ENCODE assay signal across 7 cellular contexts in the genomic region with DNA sequence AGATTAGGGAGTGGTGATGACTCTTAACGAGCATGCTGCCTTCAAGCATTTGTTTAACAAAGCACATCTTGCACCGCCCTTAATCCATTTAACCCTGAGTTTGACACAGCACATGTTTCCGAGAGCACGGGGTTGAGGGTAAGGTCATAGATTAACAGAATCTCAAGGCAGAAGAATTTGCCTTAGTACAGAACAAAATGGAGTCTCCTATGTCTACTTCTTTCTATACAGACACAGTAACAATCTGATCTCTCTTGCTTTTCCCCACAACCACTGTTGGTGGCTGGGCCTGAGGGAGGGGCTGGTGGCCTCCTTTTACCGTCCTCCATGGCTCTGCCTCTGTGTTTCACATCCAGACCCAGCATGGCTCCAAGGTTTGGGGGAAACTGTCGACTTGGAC. TPM values are rescaled to one million over a fixed set of nuclear protein-coding genes. Genes with fewer than 3 reads are reported as not detected.
DNase-seq lines count a peak whose midpoint lies in the region; ATAC-seq, FAIRE-seq and TF ChIP-seq lines count a peak whose summit lies in the region.
"Not testable (repeated sequence)": the region's sequence is repeated elsewhere in the genome, so short reads cannot be mapped to it uniquely, and the experiment has no call there.

No MANE protein-coding gene starts in this region.

- POLR2A ChIA-PET in endothelial cell of umbilical vein (lab: Charles Lee), result not testable (repeated sequence)

- intact Hi-C loops in endothelial cell of umbilical vein (cut with micrococcal nuclease); left lung (cut with DNase I): not testable (repeated sequence)

- not testable (repeated sequence) for H3K27ac Mint-ChIP-seq in GM23338
- H3K27ac Mint-ChIP-seq in neural crest cell (ENCODE audit: unreplicated experiment), result peak overlapping the region; percentile 67

- H3K4me2 ChIP-seq in GM23338, result peak overlapping the region; percentile 68
- not testable (repeated sequence) for H3K4me2 ChIP-seq in endothelial cell of umbilical vein (ENCODE audit: insufficient read depth, low read length)

- not testable (repeated sequence) for H3K36me3 Mint-ChIP-seq in GM23338 (ENCODE audit: low read depth); neural crest cell (ENCODE audit: low read depth)

- H4K20me1 ChIP-seq in GM23338 (replicated peaks; ENCODE audit: insufficient read depth); endothelial cell of umbilical vein (replicated peaks; ENCODE audit: control insufficient read depth, extremely low read depth, insufficient read depth, low read length): not testable (repeated sequence)

- H3K9me1 ChIP-seq in endothelial cell of umbilical vein (replicated peaks; ENCODE audit: control insufficient read depth, extremely low read depth, insufficient read depth, low read length), result not testable (repeated sequence)

- H3K9ac ChIP-seq in HUES64 (ENCODE audit: low read depth, low read length); endothelial cell of umbilical vein (replicated peaks; ENCODE audit: extremely low read depth, insufficient read depth, low read length): not testable (repeated sequence)

- peak; percentile 64 for ATAC-seq in GM23338
- ATAC-seq in left lung, result peak; percentile 33

- H3K4me3 Mint-ChIP-seq in GM23338, result peak overlapping the region; percentile 43; the same call in 2 of the 3 replicates
- H3K4me3 Mint-ChIP-seq in neural crest cell, result not testable (repeated sequence)

- dilution Hi-C loops in endothelial cell of umbilical vein (cut with MboI; ENCODE audit: extremely low pct_ligation_motif_present, low sequenced_read_pairs), result not testable (repeated sequence)

- TF ChIP-seq POLR2A in endothelial cell of umbilical vein (IDR thresholded peaks at IDR 0.05; ENCODE audit: low read depth, low read length), result not testable (repeated sequence)

- not testable (repeated sequence) for H3K9me3 Mint-ChIP-seq in GM23338, neural crest cell

- H3F3A ChIP-seq in GM23338 (replicated peaks; ENCODE audit: low read depth), result not testable (repeated sequence)

- TF ChIP-seq CTCF in GM23338 (conservative IDR thresholded peaks at IDR 0.05; ENCODE audit: low read depth in 2 of 2); WERI-Rb-1 (IDR thresholded peaks at IDR 0.05; ENCODE audit: low read depth, low read length); endothelial cell of umbilical vein (IDR thresholded peaks at IDR 0.05; ENCODE audit: extremely low read depth in 1 of 2, insufficient read depth in 1 of 2, low read depth in 1 of 2, low read length in 2 of 2); left lung (IDR thresholded peaks at IDR 0.05); neural crest cell (conservative IDR thresholded peaks at IDR 0.05): not testable (repeated sequence)

- CTCF ChIA-PET in endothelial cell of umbilical vein (lab: Charles Lee), result not testable (repeated sequence)

- not testable (repeated sequence) for H3K9me2 ChIP-seq in GM23338 (ENCODE audit: insufficient read depth)

- H3K4me1 ChIP-seq in GM23338 (ENCODE audit: insufficient read depth); endothelial cell of umbilical vein (ENCODE audit: control insufficient read depth, extremely low read depth, insufficient read depth, low read length); left lung: not testable (repeated sequence)
- H3K4me1 ChIP-seq in HUES64 (ENCODE audit: insufficient read depth, low read length), result peaks cover 13% of the 10 kb centered on the region

- not testable (repeated sequence) for H3K4me3 ChIP-seq in GM23338; HUES64 (ENCODE audit: low read length); WERI-Rb-1 (ENCODE audit: low read depth, low read length); endothelial cell of umbilical vein (replicated peaks in 1 of 3; ENCODE audit: insufficient read depth in 1 of 3, low read depth in 1 of 3, low read length in 3 of 3); left lung

- DNase-seq in GM23338 (ENCODE audit: low spot score) (peak; percentile 25), NCI-H82 treated with DMSO at 0.1 percent for 48 hours (lab: John Stamatoyannopoulos, UW; ENCODE audit: unreplicated experiment) (peak; percentile 54), WERI-Rb-1 (peak; percentile 56)
- not testable (repeated sequence) for DNase-seq in endothelial cell of umbilical vein (ENCODE audit: low read depth, low spot score); left lung; neural crest cell (ENCODE audit: low read depth, low spot score)

- not testable (repeated sequence) for FAIRE-seq in endothelial cell of umbilical vein (lab: Jason Lieb, UNC)

- H3K27me3 ChIP-seq in GM23338 (ENCODE audit: insufficient read depth); HUES64 (ENCODE audit: insufficient read depth, low read length); WERI-Rb-1 (ENCODE audit: insufficient read depth, low read depth, severe bottlenecking); endothelial cell of umbilical vein (ENCODE audit: control insufficient read depth in 2 of 2, insufficient read depth in 2 of 2, low read length in 2 of 2); left lung: not testable (repeated sequence)

- H3K27ac ChIP-seq in GM23338 (ENCODE audit: low read depth) (peak overlapping the region; percentile 57; the same call in 1 of the 2 replicates), HUES64 (ENCODE audit: low read depth, low read length) (peak overlapping the region; percentile 61; the same call in 1 of the 2 replicates), WERI-Rb-1 (peak overlapping the region; percentile 37), left lung (peak overlapping the region in 1 of 2 donors; percentile 55)
- not testable (repeated sequence) for H3K27ac ChIP-seq in endothelial cell of umbilical vein (ENCODE audit: insufficient read depth, low read depth, low read length)

- WGBS in HUES64, result 15% methylated on average over 5 of the region's 6 CpGs

- H3K27me3 Mint-ChIP-seq in GM23338 (ENCODE audit: insufficient read depth, low read depth, poor library complexity); neural crest cell (ENCODE audit: low read depth): not testable (repeated sequence)

- not testable (repeated sequence) for H3K9me3 ChIP-seq in HUES64 (ENCODE audit: insufficient read depth, low read depth, low read length); WERI-Rb-1 (ENCODE audit: severe bottlenecking); endothelial cell of umbilical vein (replicated peaks; ENCODE audit: control insufficient read depth, insufficient read depth, low read length); left lung

- peaks cover 22% of the 10 kb centered on the region for H3K4me1 Mint-ChIP-seq in GM23338
- H3K4me1 Mint-ChIP-seq in neural crest cell, result peaks cover 17% of the 10 kb centered on the region

- H3K79me2 ChIP-seq in GM23338 (replicated peaks; ENCODE audit: insufficient read depth); endothelial cell of umbilical vein (ENCODE audit: control insufficient read depth, insufficient read depth, low read length): not testable (repeated sequence)

- H2AFZ ChIP-seq in GM23338 (peak overlapping the region; percentile 79), endothelial cell of umbilical vein (ENCODE audit: low read depth, low read length) (peak overlapping the region; percentile 42)

- not testable (repeated sequence) for H3K36me3 ChIP-seq in GM23338 (ENCODE audit: insufficient read depth); HUES64 (ENCODE audit: insufficient read depth, low read length); WERI-Rb-1; endothelial cell of umbilical vein (ENCODE audit: control insufficient read depth in 2 of 2, extremely low read depth in 1 of 2, insufficient read depth in 2 of 2, low read length in 2 of 2); left lung

- not testable (repeated sequence) for BruUV-seq in endothelial cell of umbilical vein (replicated peaks; lab: Mats Ljungman, UMichigan)

RNA-seq across cellular contexts. Expression of gene ILRUN, which starts 23.6 kb away (rescaled TPM):
- total RNA-seq in GM23338 (2014; rRNA removed; shearing (Covaris generic)), result 76.4 and 80.1 TPM in 2 replicates
- polyA plus RNA-seq in GM23338 (2016; fragmentation: Nextera tagmentation; extraction: Ambion mirVana) (17.6 and 19.2 TPM in 2 replicates), endothelial cell of umbilical vein (27.7 and 30.5 TPM in 2 replicates)
- 41.1 TPM for polyA plus RNA-seq in HUES64 (2013, experiment 1 of 2)
- polyA plus RNA-seq in HUES64 (2013, experiment 2 of 2), result 43.5 TPM
- total RNA-seq in endothelial cell of umbilical vein (47.0 and 48.9 TPM in 2 replicates), left lung (10 to 100 TPM; 75.9 to 82.9 TPM), neural crest cell (52.0 and 57.8 TPM in 2 replicates)
- polyA plus RNA-seq in endothelial cell of umbilical vein (2011; cell fraction: cytosol; rRNA removed), result 31.7 and 35.6 TPM in 2 replicates
- polyA plus RNA-seq in endothelial cell of umbilical vein (2011; cell fraction: nucleus; rRNA removed), result 21.1 and 24.0 TPM in 2 replicates
- 33.9 and 43.8 TPM in 2 replicates for polyA plus RNA-seq in endothelial cell of umbilical vein (2012)
- 63.7 and 70.8 TPM in 2 replicates for polyA minus RNA-seq in endothelial cell of umbilical vein
- polyA minus RNA-seq in endothelial cell of umbilical vein (2011; cell fraction: cytosol; rRNA and poly(A)+ RNA removed), result 56.3 TPM
- polyA minus RNA-seq in endothelial cell of umbilical vein (2011; cell fraction: nucleus; rRNA and poly(A)+ RNA removed), result 15.7 and 20.4 TPM in 2 replicates

RNA-seq across cellular contexts. Expression of gene SNRPC, which starts 37.1 kb away (rescaled TPM):
- 121 and 163 TPM in 2 replicates for total RNA-seq in GM23338 (2014; rRNA removed; shearing (Covaris generic))
- polyA plus RNA-seq in GM23338 (2016; fragmentation: Nextera tagmentation; extraction: Ambion mirVana) (385 and 415 TPM in 2 replicates), endothelial cell of umbilical vein (287 and 306 TPM in 2 replicates)
- polyA plus RNA-seq in HUES64 (2013, experiment 1 of 2), result 276 TPM
- polyA plus RNA-seq in HUES64 (2013, experiment 2 of 2), result 272 TPM
- total RNA-seq in endothelial cell of umbilical vein (137 and 141 TPM in 2 replicates), left lung (10 to 100 TPM; 64.1 to 75.0 TPM), neural crest cell (200 and 207 TPM in 2 replicates)
- 316 and 379 TPM in 2 replicates for polyA plus RNA-seq in endothelial cell of umbilical vein (2011; cell fraction: cytosol; rRNA removed)
- polyA plus RNA-seq in endothelial cell of umbilical vein (2011; cell fraction: nucleus; rRNA removed), result 119 and 138 TPM in 2 replicates
- 138 and 173 TPM in 2 replicates for polyA plus RNA-seq in endothelial cell of umbilical vein (2012)
- 58.1 and 70.2 TPM in 2 replicates for polyA minus RNA-seq in endothelial cell of umbilical vein
- 57.4 TPM for polyA minus RNA-seq in endothelial cell of umbilical vein (2011; cell fraction: cytosol; rRNA and poly(A)+ RNA removed)
- 17.1 and 18.2 TPM in 2 replicates for polyA minus RNA-seq in endothelial cell of umbilical vein (2011; cell fraction: nucleus; rRNA and poly(A)+ RNA removed)
